Comparison of ENCODE assay signal across 10 cellular contexts in genomic region chr7:115748123-115748738, GRCh38.
DNase-seq lines count a peak whose midpoint lies in the region; ATAC-seq and TF ChIP-seq lines count a peak whose summit lies in the region.
"Had no signal": no experiment of that assay in that cellular context is flagged by ENCODE, and none has a peak within 500 bp of the region (broad histone marks: within the 10 kb centered on the region; RNA-seq: fewer than 3 reads in every experiment).

No MANE protein-coding gene starts in this region.

- DNase-seq in AG09319 (ENCODE audit: extremely low read depth, low read depth) = peak; percentile 11
- DNase-seq in OCI-M1 (lab: John Stamatoyannopoulos, UW) = peak; percentile 43
- DNase-seq in fibroblast of the aortic adventitia (ENCODE audit: low read depth) = peak; percentile 26
- DNase-seq in thyroid gland = no peak
- no peak for DNase-seq in immature natural killer cell
- no peak for DNase-seq in iPS-NIHi11 (ENCODE audit: low spot score)
- DNase-seq: activated CD4-positive, alpha-beta T cell treated with anti-CD3 and anti-CD28 coated beads for 48 hours; Karpas-422 had no signal

- intact Hi-C loops in thyroid gland (cut with DNase I) = no loop called here

- H3K27me3 ChIP-seq in thyroid gland = no peaks in the 10 kb centered on the region

- no peaks in the 10 kb centered on the region for H3K27me3 Mint-ChIP-seq in immature natural killer cell (ENCODE audit: low read depth in 3 of 3)

- no peak overlapping the region for H3K4me3 Mint-ChIP-seq in immature natural killer cell

- no peaks in the 10 kb centered on the region for H3K4me1 Mint-ChIP-seq in immature natural killer cell

- peak; percentile 63 for TF ChIP-seq CTCF in AG09319 (IDR thresholded peaks at IDR 0.05; ENCODE audit: low read depth, low read length)
- peak; percentile 42 for TF ChIP-seq CTCF in fibroblast of the aortic adventitia (IDR thresholded peaks at IDR 0.05; ENCODE audit: insufficient read depth, low read length)
- no peak for TF ChIP-seq CTCF in thyroid gland (IDR thresholded peaks at IDR 0.05)

- no peak overlapping the region for H3K27ac ChIP-seq in thyroid gland

- H3K9me3 ChIP-seq in thyroid gland = no peaks in the 10 kb centered on the region

- TF ChIP-seq POLR2A in thyroid gland (IDR thresholded peaks at IDR 0.05) = no peak

- no peaks in the 10 kb centered on the region for H3K36me3 ChIP-seq in thyroid gland

- 72% methylated on average over 5 of the region's 5 CpGs for WGBS in thyroid gland, 2 donors

- peaks cover 0 to 2% (median 0%) of the 10 kb centered on the region in 6 donors for H3K9me3 Mint-ChIP-seq in immature natural killer cell

- no peak overlapping the region for H3K4me3 ChIP-seq in fibroblast of the aortic adventitia (ENCODE audit: low read depth, low read length)
- H3K4me3 ChIP-seq in thyroid gland (replicated peaks in 1 of 3) = no peak overlapping the region

- H3K36me3 Mint-ChIP-seq in immature natural killer cell = no peaks in the 10 kb centered on the region

- no peak overlapping the region for H3K27ac Mint-ChIP-seq in immature natural killer cell

- peaks cover 3 to 4% of the 10 kb centered on the region in 2 donors for H3K4me1 ChIP-seq in thyroid gland

- ATAC-seq in GM21619 (IDR thresholded peaks at IDR 0.05; ENCODE audit: unreplicated experiment) = peak; percentile 51
- ATAC-seq in GM19395 (IDR thresholded peaks at IDR 0.05; ENCODE audit: unreplicated experiment) = no peak

Comparison
In these comparisons a context has a peak if more than half of its experiments do, and no peak if none do; other contexts are left out.
1. DNase-seq: peak in AG09319 (single experiment), OCI-M1 (single experiment) and fibroblast of the aortic adventitia (single experiment); none in thyroid gland (0 of 2), immature natural killer cell (0 of 3) and iPS-NIHi11 (single experiment).
2. CTCF ChIP-seq: peak in AG09319 (single experiment) and fibroblast of the aortic adventitia (single experiment); none in thyroid gland (0 of 6).